ENCODE assay signal across 28 cellular contexts in the genomic region with DNA sequence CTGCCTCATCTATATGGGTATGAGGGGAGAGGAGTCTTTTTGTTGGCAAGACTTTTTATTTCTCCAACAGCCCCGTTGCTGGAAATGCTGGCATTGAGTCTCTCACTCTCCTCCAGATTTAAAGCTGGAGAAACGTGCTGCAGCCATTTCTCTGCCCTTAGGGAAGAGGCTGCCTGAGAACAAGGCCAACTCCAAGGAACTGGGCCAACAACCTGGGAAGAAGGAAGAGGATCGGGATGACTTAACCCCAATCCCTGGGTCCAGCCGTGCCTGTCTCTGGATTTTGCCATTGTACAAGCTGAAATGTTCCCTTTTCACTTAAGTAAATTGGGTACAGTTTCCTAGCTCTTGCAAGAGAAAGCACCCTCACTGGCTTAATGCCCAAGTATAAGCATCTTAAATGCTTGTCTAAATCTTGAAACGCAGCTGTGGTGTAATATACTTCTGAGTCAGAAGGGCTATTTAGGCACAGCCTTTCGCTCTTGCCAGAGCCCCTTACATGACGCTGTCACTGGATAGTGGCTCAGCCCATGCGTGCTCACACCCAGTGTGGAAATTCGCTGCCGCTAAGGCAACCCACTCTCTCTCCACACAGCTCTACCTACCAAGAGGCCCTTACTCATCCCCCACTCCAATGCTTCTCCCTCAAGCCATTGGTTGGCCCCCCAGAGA. TPM values are rescaled to one million over a fixed set of nuclear protein-coding genes. Genes with fewer than 3 reads are reported as not detected.
A peak's percentile ranks its signal among the peaks of the same experiment; 100 is the strongest.
DNase-seq lines count a peak whose midpoint lies in the region; FAIRE-seq and TF ChIP-seq lines count a peak whose summit lies in the region.
"Had no signal": no experiment of that assay in that cellular context is flagged by ENCODE, and none has a peak within 500 bp of the region (broad histone marks: within the 10 kb centered on the region; RNA-seq: fewer than 3 reads in every experiment).

No MANE protein-coding gene starts in this region.

- H3K4me3 ChIP-seq in WERI-Rb-1 (ENCODE audit: low read depth, low read length), result no peak overlapping the region
- no peak overlapping the region for H3K4me3 ChIP-seq in fibroblast of the aortic adventitia (ENCODE audit: low read depth, low read length)
- H3K4me3 ChIP-seq: upper lobe of left lung had no signal

- no peaks in the 10 kb centered on the region for H3K36me3 ChIP-seq in WERI-Rb-1
- H3K36me3 ChIP-seq: brain microvascular endothelial cell, upper lobe of left lung had no signal

- TF ChIP-seq CTCF in WERI-Rb-1 (IDR thresholded peaks at IDR 0.05; ENCODE audit: low read depth, low read length) (no peak), fibroblast of the aortic adventitia (IDR thresholded peaks at IDR 0.05; ENCODE audit: insufficient read depth, low read length) (no peak), D721Med (IDR thresholded peaks at IDR 0.05; ENCODE audit: insufficient read depth, missing control alignments) (no peak)

- DNase-seq in NCI-H82 (lab: John Stamatoyannopoulos, UW) (peak; percentile 8), NCI-H82 treated with DMSO at 0.1 percent for 48 hours (lab: John Stamatoyannopoulos, UW; ENCODE audit: unreplicated experiment) (no peak), WERI-Rb-1 (peak; percentile 13), fibroblast of the aortic adventitia (ENCODE audit: low read depth) (peak; percentile 50), stromal cell of bone marrow (ENCODE audit: low read depth) (peak; percentile 34), D721Med (ENCODE audit: insufficient read length, low spot score) (no peak), NCI-H2107 treated with DMSO at 0.1 percent for 48 hours (lab: John Stamatoyannopoulos, UW; ENCODE audit: unreplicated experiment) (no peak), DMS 273 treated with DMSO at 0.1 percent for 48 hours (lab: John Stamatoyannopoulos, UW) (no peak)
- DNase-seq: 8988T; activated CD4-positive, CD25-positive, alpha-beta regulatory T cell treated with anti-CD3 and anti-CD28 coated beads, Interleukin-2, amount 50 U/mL, for 72 hours; activated CD8-positive, alpha-beta memory T cell treated with anti-CD3 and anti-CD28 coated beads, Interleukin-2, amount 50 U/mL, for 48 hours; activated CD8-positive, alpha-beta T cell treated with anti-CD3 and anti-CD28 coated beads for 36 hours; activated naive CD4-positive, alpha-beta T cell treated with anti-CD3 and anti-CD28 coated beads, Interleukin-2, amount 10 ng/mL, durations not matched to agents 7 days and 5 days; amniotic stem cell; brain microvascular endothelial cell; foreskin keratinocyte; GOT3; natural killer cell; NCI-H1092; NCI-H1694; NCI-H2171 treated with DMSO at 0.1 percent for 48 hours; NCI-H524; PC-3; SHP77; substantia nigra; T-helper 2 cell; upper lobe of left lung had no signal

- FAIRE-seq in D721Med (lab: Jason Lieb, UNC), result no peak
- FAIRE-seq: endothelial cell of umbilical vein had no signal

- no peak overlapping the region for H3K27ac ChIP-seq in WERI-Rb-1
- H3K27ac ChIP-seq: brain microvascular endothelial cell, foreskin keratinocyte, upper lobe of left lung had no signal

- H3K27me3 ChIP-seq in WERI-Rb-1 (ENCODE audit: insufficient read depth, low read depth, severe bottlenecking), result peaks cover 23% of the 10 kb centered on the region
- H3K27me3 ChIP-seq: brain microvascular endothelial cell, foreskin keratinocyte, upper lobe of left lung had no signal

- no peaks in the 10 kb centered on the region for H3K9me3 ChIP-seq in WERI-Rb-1 (ENCODE audit: severe bottlenecking)
- H3K9me3 ChIP-seq: upper lobe of left lung had no signal

RNA-seq across cellular contexts. Expression of a gene that starts 24.1 kb away (rescaled TPM):
- total RNA-seq in fibroblast of the aortic adventitia (ENCODE audit: low replicate concordance), result 26.9 and 46.4 TPM in 2 replicates

Comparison
In these comparisons a context has a peak if more than half of its experiments do, and no peak if none do; other contexts are left out.
1. DNase-seq: peak in NCI-H82 (single experiment), WERI-Rb-1 (single experiment), fibroblast of the aortic adventitia (single experiment) and stromal cell of bone marrow (single experiment); none in NCI-H82 treated with DMSO at 0.1 percent for 48 hours (single experiment), D721Med (single experiment), NCI-H2107 treated with DMSO at 0.1 percent for 48 hours (single experiment) and DMS 273 treated with DMSO at 0.1 percent for 48 hours (single experiment).